ENCODE assay signal across 22 cellular contexts in the genomic region with DNA sequence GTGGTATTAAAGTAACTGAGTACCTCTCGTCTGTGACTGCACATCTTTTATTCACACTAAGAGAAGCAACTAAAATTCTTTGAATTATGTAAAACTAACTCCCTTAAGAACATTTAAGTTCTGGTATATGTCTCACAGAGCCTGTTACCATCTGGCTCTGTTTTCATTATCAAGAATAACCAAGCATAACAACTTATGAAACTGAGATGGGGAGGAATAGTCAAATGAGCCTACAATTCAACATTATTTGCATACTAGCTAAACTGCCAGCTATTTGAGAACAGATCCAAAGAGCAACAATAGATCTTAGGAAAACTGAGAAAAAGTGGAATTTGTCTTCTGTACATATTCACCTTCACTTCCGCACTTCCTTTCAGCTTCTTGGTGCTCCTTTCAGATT. TPM values are rescaled to one million over a fixed set of nuclear protein-coding genes. Genes with fewer than 3 reads are reported as not detected.
DNase-seq lines count a peak whose midpoint lies in the region; ATAC-seq and TF ChIP-seq lines count a peak whose summit lies in the region.
"Had no signal": no experiment of that assay in that cellular context is flagged by ENCODE, and none has a peak within 500 bp of the region (broad histone marks: within the 10 kb centered on the region; RNA-seq: fewer than 3 reads in every experiment).

No MANE protein-coding gene starts in this region.

- H3K27me3 Mint-ChIP-seq in activated T-cell treated with anti-CD3 and anti-CD28 coated beads, Interleukin-2, amount 50 U/mL, for 72 hours (ENCODE audit: low read depth), result peaks cover 20% of the 10 kb centered on the region
- peaks cover 52% of the 10 kb centered on the region for H3K27me3 Mint-ChIP-seq in osteocyte (ENCODE audit: unreplicated experiment)

- no peaks in the 10 kb centered on the region for H4K20me1 ChIP-seq in GM23248 (ENCODE audit: insufficient read depth)

- ATAC-seq in GM18867 (IDR thresholded peaks at IDR 0.05; ENCODE audit: unreplicated experiment), result peak; percentile 92
- peak; percentile 79 for ATAC-seq in GM21515 (IDR thresholded peaks at IDR 0.05; ENCODE audit: unreplicated experiment)
- peak; percentile 77 for ATAC-seq in HG02981 (IDR thresholded peaks at IDR 0.05; ENCODE audit: unreplicated experiment)
- no peak for ATAC-seq in activated T-cell treated with anti-CD3 and anti-CD28 coated beads, Interleukin-2, amount 50 U/mL, for 72 hours (replicated peaks in 1 of 2)
- ATAC-seq: Right ventricle myocardium inferior had no signal

- H2AFZ ChIP-seq in GM23248, result no peak overlapping the region

- H3K9me2 ChIP-seq in GM23248 (ENCODE audit: insufficient read depth), result no peaks in the 10 kb centered on the region

- H3K9me3 ChIP-seq in SJCRH30 (replicated peaks) (no peaks in the 10 kb centered on the region), GM23248 (ENCODE audit: low read depth) (no peaks in the 10 kb centered on the region)
- H3K9me3 ChIP-seq: neutrophil had no signal

- H3K4me2 ChIP-seq in GM23248 (ENCODE audit: unreplicated experiment), result no peak overlapping the region

- H3K4me1 Mint-ChIP-seq in activated T-cell treated with anti-CD3 and anti-CD28 coated beads, Interleukin-2, amount 50 U/mL, for 72 hours (ENCODE audit: low read depth), result no peaks in the 10 kb centered on the region
- no peaks in the 10 kb centered on the region for H3K4me1 Mint-ChIP-seq in osteocyte (ENCODE audit: unreplicated experiment)
- H3K4me1 Mint-ChIP-seq: CD4-positive, CD25-positive, alpha-beta regulatory T cell had no signal

- H3K4me3 ChIP-seq in SJCRH30 (no peak overlapping the region), GM23248 (no peak overlapping the region)
- H3K4me3 ChIP-seq: dorsolateral prefrontal cortex, lung had no signal

- 56 to 61% methylated on average over 2 of the region's 2 CpGs for WGBS in GM23248 (ENCODE audit: low coverage in 1 of 2, low lambda C conversion rate in 2 of 2, missing lambda C conversion rate in 2 of 2), 2 experiments

- H3K27me3 ChIP-seq in SJCRH30 (no peaks in the 10 kb centered on the region), GM23248 (replicated peaks; ENCODE audit: insufficient read depth) (peaks cover 2% of the 10 kb centered on the region; the same call in 1 of the 2 replicates)
- H3K27me3 ChIP-seq: neutrophil had no signal

- H3K9ac ChIP-seq in GM23248, result no peak overlapping the region

- H3K4me3 Mint-ChIP-seq in activated T-cell treated with anti-CD3 and anti-CD28 coated beads, Interleukin-2, amount 50 U/mL, for 72 hours, result no peak overlapping the region
- no peak overlapping the region for H3K4me3 Mint-ChIP-seq in osteocyte (ENCODE audit: unreplicated experiment)
- H3K4me3 Mint-ChIP-seq: CD4-positive, CD25-positive, alpha-beta regulatory T cell had no signal

- H3K36me3 Mint-ChIP-seq in activated T-cell treated with anti-CD3 and anti-CD28 coated beads, Interleukin-2, amount 50 U/mL, for 72 hours (ENCODE audit: insufficient read depth in 2 of 2), result no peaks in the 10 kb centered on the region
- H3K36me3 Mint-ChIP-seq in osteocyte (ENCODE audit: unreplicated experiment), result no peaks in the 10 kb centered on the region
- H3K36me3 Mint-ChIP-seq: CD4-positive, CD25-positive, alpha-beta regulatory T cell had no signal

- no peak overlapping the region for H3K27ac Mint-ChIP-seq in activated T-cell treated with anti-CD3 and anti-CD28 coated beads, Interleukin-2, amount 50 U/mL, for 72 hours
- no peak overlapping the region for H3K27ac Mint-ChIP-seq in osteocyte (ENCODE audit: unreplicated experiment)
- H3K27ac Mint-ChIP-seq: CD4-positive, CD25-positive, alpha-beta regulatory T cell had no signal

- no peaks in the 10 kb centered on the region for H3K79me2 ChIP-seq in GM23248 (ENCODE audit: insufficient read depth)

- no peaks in the 10 kb centered on the region for H3F3A ChIP-seq in GM23248 (ENCODE audit: insufficient read depth)

- H3K27ac ChIP-seq in SJCRH30, result no peak overlapping the region
- H3K27ac ChIP-seq in GM23248, result no peak overlapping the region
- H3K27ac ChIP-seq: dorsolateral prefrontal cortex, neutrophil, VCaP had no signal

- no peak for TF ChIP-seq CTCF in osteocyte (IDR thresholded peaks at IDR 0.05)

- H3K36me3 ChIP-seq in SJCRH30 (no peaks in the 10 kb centered on the region), GM23248 (ENCODE audit: low read depth) (no peaks in the 10 kb centered on the region)
- H3K36me3 ChIP-seq: neutrophil had no signal

- H3K9me3 Mint-ChIP-seq in activated T-cell treated with anti-CD3 and anti-CD28 coated beads, Interleukin-2, amount 50 U/mL, for 72 hours, result no peaks in the 10 kb centered on the region
- no peaks in the 10 kb centered on the region for H3K9me3 Mint-ChIP-seq in osteocyte (ENCODE audit: unreplicated experiment)
- H3K9me3 Mint-ChIP-seq: CD4-positive, CD25-positive, alpha-beta regulatory T cell had no signal

- H3K4me1 ChIP-seq in SJCRH30, result no peaks in the 10 kb centered on the region
- no peaks in the 10 kb centered on the region for H3K4me1 ChIP-seq in GM23248 (ENCODE audit: insufficient read depth)

- DNase-seq in NCI-H526 treated with DMSO at 0.1 percent for 48 hours (lab: John Stamatoyannopoulos, UW) (peak; percentile 90), SJCRH30 (no peak), GM23248 (no peak), osteocyte (ENCODE audit: extremely low spot score, unreplicated experiment) (no peak)
- DNase-seq in activated T-cell treated with anti-CD3 and anti-CD28 coated beads, Interleukin-2, amount 50 U/mL, for 72 hours, result no peak
- DNase-seq: activated CD4-positive, alpha-beta T cell treated with anti-CD3 and anti-CD28 coated beads, Interleukin-2, amount 50 U/mL, for 4 hours; amniotic stem cell; caudate nucleus; CD4-positive, CD25-positive, alpha-beta regulatory T cell; DMS53; dorsolateral prefrontal cortex; islet precursor cell; NCI-H1092 treated with DMSO at 0.1 percent for 48 hours; NCI-H69; T-helper 1 cell had no signal

- in situ Hi-C loops in GM23248 (cut with MboI), result no loop called here

RNA-seq across cellular contexts. Expression of gene ISOC1, which starts 25.2 kb away (rescaled TPM):
- 115 and 123 TPM in 2 replicates for total RNA-seq in SJCRH30 (2014; rRNA removed; shearing (Covaris generic))
- 10 to 100 TPM; 19.4 to 20.4 TPM for total RNA-seq in activated T-cell treated with anti-CD3 and anti-CD28 coated beads, Interleukin-2, amount 50 U/mL, for 72 hours
- total RNA-seq in GM23248 (2014; rRNA removed; shearing (Covaris generic)), result 6.2 and 7.5 TPM in 2 replicates
- polyA plus RNA-seq in GM23248 (2016; fragmentation: Nextera tagmentation; extraction: Ambion mirVana), result 11.2 and 11.5 TPM in 2 replicates
- total RNA-seq in osteocyte, result 7.0 and 7.2 TPM in 2 replicates

Comparison
In these comparisons a context has a peak if more than half of its experiments do, and no peak if none do; other contexts are left out.
1. ATAC-seq: peak in GM18867 (single experiment), GM21515 (single experiment) and HG02981 (single experiment); none in activated T-cell treated with anti-CD3 and anti-CD28 coated beads, Interleukin-2, amount 50 U/mL, for 72 hours (0 of 2).